In genomic region chr15:49242820-49243219, GRCh38 we compare ENCODE assay signal across 12 cellular contexts.
DNase-seq lines count a peak whose midpoint lies in the region; FAIRE-seq and TF ChIP-seq lines count a peak whose summit lies in the region.
"Had no signal": no experiment of that assay in that cellular context is flagged by ENCODE, and none has a peak within 500 bp of the region (broad histone marks: within the 10 kb centered on the region; RNA-seq: fewer than 3 reads in every experiment).

No MANE protein-coding gene starts in this region.

- H3K27ac Mint-ChIP-seq in endodermal cell (peak overlapping the region; percentile 20), neural crest cell (ENCODE audit: unreplicated experiment) (peak overlapping the region; percentile 73)
- H3K27ac Mint-ChIP-seq: activated T-cell treated with anti-CD3 and anti-CD28 coated beads, Interleukin-2, amount 50 U/mL, for 24 hours; stimulated activated memory B cell treated with anti-CD40 and anti-IgM and Interleukin-4, amounts not matched to agents 10 μg/mL and 1 μg/mL and 100 μg/mL, for 72 hours had no signal

- DNase-seq in Daoy (ENCODE audit: low read depth): peak; percentile 73
- DNase-seq in MG63: peak; percentile 92
- peak; percentile 56 for DNase-seq in endodermal cell
- no peak for DNase-seq in neural crest cell (ENCODE audit: low read depth, low spot score)
- no peak for DNase-seq in activated T-cell treated with anti-CD3 and anti-CD28 coated beads for 4 hours
- DNase-seq in activated naive CD4-positive, alpha-beta T cell (lab: John Stamatoyannopoulos, UW): no peak
- no peak for DNase-seq in D721Med (ENCODE audit: insufficient read length, low spot score)
- no peak for DNase-seq in NCI-H1417 (lab: John Stamatoyannopoulos, UW)
- DNase-seq: activated T-cell treated with anti-CD3 and anti-CD28 coated beads, Interleukin-2, amount 50 U/mL, for 24 hours; NCI-H510A treated with DMSO at 0.1 percent for 48 hours had no signal

- H3K36me3 Mint-ChIP-seq in endodermal cell (ENCODE audit: low read depth): peaks cover 9% of the 10 kb centered on the region
- peaks cover 6% of the 10 kb centered on the region for H3K36me3 Mint-ChIP-seq in neural crest cell (ENCODE audit: low read depth)

- H3K4me1 Mint-ChIP-seq in endodermal cell: no peaks in the 10 kb centered on the region
- no peaks in the 10 kb centered on the region for H3K4me1 Mint-ChIP-seq in neural crest cell
- H3K4me1 Mint-ChIP-seq: stimulated activated memory B cell treated with anti-CD40 and anti-IgM and Interleukin-4, amounts not matched to agents 10 μg/mL and 1 μg/mL and 100 μg/mL, for 72 hours had no signal

- H3K4me3 Mint-ChIP-seq in endodermal cell: no peak overlapping the region
- no peak overlapping the region for H3K4me3 Mint-ChIP-seq in neural crest cell
- H3K4me3 Mint-ChIP-seq: activated T-cell treated with anti-CD3 and anti-CD28 coated beads, Interleukin-2, amount 50 U/mL, for 24 hours; stimulated activated memory B cell treated with anti-CD40 and anti-IgM and Interleukin-4, amounts not matched to agents 10 μg/mL and 1 μg/mL and 100 μg/mL, for 72 hours had no signal

- H3K9me3 Mint-ChIP-seq in endodermal cell: no peaks in the 10 kb centered on the region
- H3K9me3 Mint-ChIP-seq in neural crest cell: no peaks in the 10 kb centered on the region
- H3K9me3 Mint-ChIP-seq: activated T-cell treated with anti-CD3 and anti-CD28 coated beads, Interleukin-2, amount 50 U/mL, for 24 hours; stimulated activated memory B cell treated with anti-CD40 and anti-IgM and Interleukin-4, amounts not matched to agents 10 μg/mL and 1 μg/mL and 100 μg/mL, for 72 hours had no signal

- no peak for FAIRE-seq in D721Med (lab: Jason Lieb, UNC)

- H3K9ac ChIP-seq in endodermal cell (ENCODE audit: extremely low read depth, low read length, poor library complexity, severe bottlenecking): no peak overlapping the region

- H3K27me3 Mint-ChIP-seq in endodermal cell (ENCODE audit: insufficient read depth): no peaks in the 10 kb centered on the region
- no peaks in the 10 kb centered on the region for H3K27me3 Mint-ChIP-seq in neural crest cell (ENCODE audit: low read depth)
- H3K27me3 Mint-ChIP-seq: activated T-cell treated with anti-CD3 and anti-CD28 coated beads, Interleukin-2, amount 50 U/mL, for 24 hours; stimulated activated memory B cell treated with anti-CD40 and anti-IgM and Interleukin-4, amounts not matched to agents 10 μg/mL and 1 μg/mL and 100 μg/mL, for 72 hours had no signal

- 86 to 90% methylated on average over 2 of the region's 2 CpGs for WGBS in endodermal cell (ENCODE audit: insufficient coverage in 1 of 2, insufficient read length in 1 of 2), 2 experiments

- no peaks in the 10 kb centered on the region for H3K27me3 ChIP-seq in MG63
- no peaks in the 10 kb centered on the region for H3K27me3 ChIP-seq in endodermal cell (ENCODE audit: control insufficient read depth, insufficient read depth, low read length, poor library complexity, severe bottlenecking)

- H3K9me3 ChIP-seq in MG63: no peaks in the 10 kb centered on the region
- H3K9me3 ChIP-seq in endodermal cell (ENCODE audit: control insufficient read depth, low read length): no peaks in the 10 kb centered on the region

- H3K4me3 ChIP-seq in MG63: no peak overlapping the region
- H3K4me3 ChIP-seq in endodermal cell (ENCODE audit: low read length): no peak overlapping the region

- H3K4me1 ChIP-seq in endodermal cell (ENCODE audit: control insufficient read depth, insufficient read depth, low read length): no peaks in the 10 kb centered on the region

- peaks cover 27% of the 10 kb centered on the region for H3K36me3 ChIP-seq in MG63
- peaks cover 8% of the 10 kb centered on the region for H3K36me3 ChIP-seq in endodermal cell (ENCODE audit: control insufficient read depth, insufficient read depth, low read length)

- TF ChIP-seq CTCF in endodermal cell (conservative IDR thresholded peaks at IDR 0.05) (no peak), neural crest cell (conservative IDR thresholded peaks at IDR 0.05) (no peak), D721Med (IDR thresholded peaks at IDR 0.05; ENCODE audit: insufficient read depth, missing control alignments) (no peak)

- H3K27ac ChIP-seq in endodermal cell (ENCODE audit: low read depth, low read length): no peak overlapping the region
- H3K27ac ChIP-seq: VCaP had no signal

Comparison
In these comparisons a context has a peak if more than half of its experiments do, and no peak if none do; other contexts are left out.
1. DNase-seq: peak in Daoy (single experiment), MG63 (single experiment) and endodermal cell (single experiment); none in neural crest cell (single experiment), activated T-cell treated with anti-CD3 and anti-CD28 coated beads for 4 hours (single experiment), activated naive CD4-positive, alpha-beta T cell (0 of 4), D721Med (single experiment) and NCI-H1417 (0 of 3).